Comparison of ENCODE assay signal across 1 cellular context in the genomic region with DNA sequence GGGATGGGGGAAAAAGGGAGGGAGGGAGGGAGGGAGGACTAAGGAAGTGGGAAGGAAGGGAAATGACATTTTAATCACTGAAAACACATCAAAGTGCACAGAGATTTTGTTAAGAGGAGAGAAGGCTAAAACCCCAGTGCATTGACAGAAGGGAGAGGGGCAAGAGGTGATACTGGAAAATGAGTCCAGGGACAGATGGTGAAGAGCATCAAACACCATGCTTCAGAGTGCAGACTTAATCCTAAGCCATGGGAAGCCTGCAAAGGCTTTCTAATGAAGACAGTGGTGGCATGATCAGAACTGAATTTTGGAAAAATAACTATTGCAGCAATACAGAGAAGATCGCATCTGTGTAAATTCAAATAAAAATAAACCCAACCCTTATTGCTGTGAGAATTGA.
TF ChIP-seq lines count a peak whose summit lies in the region.

No MANE protein-coding gene starts in this region.

TF ChIP-seq in WTC11, 78 proteins besides CTCF, POLR2A, EP300 and RAD21 (continued from another document):
- TF ChIP-seq, protein P1, sequence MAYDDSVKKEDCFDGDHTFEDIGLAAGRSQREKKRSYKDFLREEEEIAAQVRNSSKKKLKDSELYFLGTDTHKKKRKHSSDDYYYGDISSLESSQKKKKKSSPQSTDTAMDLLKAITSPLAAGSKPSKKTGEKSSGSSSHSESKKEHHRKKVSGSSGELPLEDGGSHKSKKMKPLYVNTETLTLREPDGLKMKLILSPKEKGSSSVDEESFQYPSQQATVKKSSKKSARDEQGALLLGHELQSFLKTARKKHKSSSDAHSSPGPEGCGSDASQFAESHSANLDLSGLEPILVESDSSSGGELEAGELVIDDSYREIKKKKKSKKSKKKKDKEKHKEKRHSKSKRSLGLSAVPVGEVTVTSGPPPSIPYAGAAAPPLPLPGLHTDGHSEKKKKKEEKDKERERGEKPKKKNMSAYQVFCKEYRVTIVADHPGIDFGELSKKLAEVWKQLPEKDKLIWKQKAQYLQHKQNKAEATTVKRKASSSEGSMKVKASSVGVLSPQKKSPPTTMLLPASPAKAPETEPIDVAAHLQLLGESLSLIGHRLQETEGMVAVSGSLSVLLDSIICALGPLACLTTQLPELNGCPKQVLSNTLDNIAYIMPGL (CRISPR knock-in tag; IDR thresholded peaks at IDR 0.05): no peak
- TF ChIP-seq, protein P2, sequence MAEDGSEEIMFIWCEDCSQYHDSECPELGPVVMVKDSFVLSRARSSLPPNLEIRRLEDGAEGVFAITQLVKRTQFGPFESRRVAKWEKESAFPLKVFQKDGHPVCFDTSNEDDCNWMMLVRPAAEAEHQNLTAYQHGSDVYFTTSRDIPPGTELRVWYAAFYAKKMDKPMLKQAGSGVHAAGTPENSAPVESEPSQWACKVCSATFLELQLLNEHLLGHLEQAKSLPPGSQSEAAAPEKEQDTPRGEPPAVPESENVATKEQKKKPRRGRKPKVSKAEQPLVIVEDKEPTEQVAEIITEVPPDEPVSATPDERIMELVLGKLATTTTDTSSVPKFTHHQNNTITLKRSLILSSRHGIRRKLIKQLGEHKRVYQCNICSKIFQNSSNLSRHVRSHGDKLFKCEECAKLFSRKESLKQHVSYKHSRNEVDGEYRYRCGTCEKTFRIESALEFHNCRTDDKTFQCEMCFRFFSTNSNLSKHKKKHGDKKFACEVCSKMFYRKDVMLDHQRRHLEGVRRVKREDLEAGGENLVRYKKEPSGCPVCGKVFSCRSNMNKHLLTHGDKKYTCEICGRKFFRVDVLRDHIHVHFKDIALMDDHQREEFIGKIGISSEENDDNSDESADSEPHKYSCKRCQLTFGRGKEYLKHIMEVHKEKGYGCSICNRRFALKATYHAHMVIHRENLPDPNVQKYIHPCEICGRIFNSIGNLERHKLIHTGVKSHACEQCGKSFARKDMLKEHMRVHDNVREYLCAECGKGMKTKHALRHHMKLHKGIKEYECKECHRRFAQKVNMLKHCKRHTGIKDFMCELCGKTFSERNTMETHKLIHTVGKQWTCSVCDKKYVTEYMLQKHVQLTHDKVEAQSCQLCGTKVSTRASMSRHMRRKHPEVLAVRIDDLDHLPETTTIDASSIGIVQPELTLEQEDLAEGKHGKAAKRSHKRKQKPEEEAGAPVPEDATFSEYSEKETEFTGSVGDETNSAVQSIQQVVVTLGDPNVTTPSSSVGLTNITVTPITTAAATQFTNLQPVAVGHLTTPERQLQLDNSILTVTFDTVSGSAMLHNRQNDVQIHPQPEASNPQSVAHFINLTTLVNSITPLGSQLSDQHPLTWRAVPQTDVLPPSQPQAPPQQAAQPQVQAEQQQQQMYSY (CRISPR knock-in tag; IDR thresholded peaks at IDR 0.05): no peak
